Comparison of ENCODE assay signal across 18 cellular contexts in genomic region chr4:118911162-118911791, GRCh38. TPM values are rescaled to one million over a fixed set of nuclear protein-coding genes. Genes with fewer than 3 reads are reported as not detected.
A peak's percentile ranks its signal among the peaks of the same experiment; 100 is the strongest.
DNase-seq lines count a peak whose midpoint lies in the region; ATAC-seq, FAIRE-seq and TF ChIP-seq lines count a peak whose summit lies in the region.
"Had no signal": no experiment of that assay in that cellular context is flagged by ENCODE, and none has a peak within 500 bp of the region (broad histone marks: within the 10 kb centered on the region; RNA-seq: fewer than 3 reads in every experiment).

No MANE protein-coding gene starts in this region.

- H3K9me3 Mint-ChIP-seq in activated CD8-positive, alpha-beta T cell treated with anti-CD3 and anti-CD28 coated beads for 36 hours: no peaks in the 10 kb centered on the region
- H3K9me3 Mint-ChIP-seq: endodermal cell, GM23338, neural crest cell had no signal

- H3K27me3 Mint-ChIP-seq in activated CD8-positive, alpha-beta T cell treated with anti-CD3 and anti-CD28 coated beads for 36 hours: peaks cover 17% of the 10 kb centered on the region

- in situ Hi-C loops in GM23248 (cut with MboI): no loop called here

- POLR2A ChIA-PET in activated CD8-positive, alpha-beta T cell treated with anti-CD3 and anti-CD28 coated beads for 36 hours (lab: Charles Lee): no interaction called here

- peaks cover 14% of the 10 kb centered on the region; the same call in 1 of the 2 replicates for H3F3A ChIP-seq in GM23248 (ENCODE audit: insufficient read depth)

- H3K36me3 ChIP-seq in GM23248 (ENCODE audit: low read depth) (no peaks in the 10 kb centered on the region), bronchial epithelial cell (ENCODE audit: control insufficient read depth, insufficient read depth, low read length) (no peaks in the 10 kb centered on the region), tibial artery (no peaks in the 10 kb centered on the region)

- H3K9me3 ChIP-seq in GM23248 (ENCODE audit: low read depth) (no peaks in the 10 kb centered on the region), tibial artery (no peaks in the 10 kb centered on the region)

- H3K9me2 ChIP-seq in GM23248 (ENCODE audit: insufficient read depth): no peaks in the 10 kb centered on the region; the same call in 1 of the 2 replicates

- peaks cover 10% of the 10 kb centered on the region for H3K4me1 ChIP-seq in GM23248 (ENCODE audit: insufficient read depth)
- peaks cover 0 to 90% (median 21%) of the 10 kb centered on the region in 4 donors for H3K4me1 ChIP-seq in tibial artery

- no peak overlapping the region for H3K27ac Mint-ChIP-seq in activated CD8-positive, alpha-beta T cell treated with anti-CD3 and anti-CD28 coated beads for 36 hours
- H3K27ac Mint-ChIP-seq: endodermal cell, GM23338 had no signal

- 28 to 30% methylated on average over 4 of the region's 4 CpGs for WGBS in GM23248 (ENCODE audit: low coverage in 1 of 2, low lambda C conversion rate in 2 of 2, missing lambda C conversion rate in 2 of 2), 2 experiments

- H3K36me3 Mint-ChIP-seq in activated CD8-positive, alpha-beta T cell treated with anti-CD3 and anti-CD28 coated beads for 36 hours (ENCODE audit: low read depth): no peaks in the 10 kb centered on the region

- H3K9ac ChIP-seq in GM23248: no peak overlapping the region

- TF ChIP-seq CTCF in bronchial epithelial cell (IDR thresholded peaks at IDR 0.05; ENCODE audit: insufficient read depth, low read length, severe bottlenecking) (no peak), tibial artery (IDR thresholded peaks at IDR 0.05) (no peak), D721Med (IDR thresholded peaks at IDR 0.05; ENCODE audit: insufficient read depth, missing control alignments) (no peak)
- TF ChIP-seq CTCF in activated CD8-positive, alpha-beta T cell treated with anti-CD3 and anti-CD28 coated beads for 36 hours (IDR thresholded peaks at IDR 0.05): no peak

- no peaks in the 10 kb centered on the region for H3K4me1 Mint-ChIP-seq in activated CD8-positive, alpha-beta T cell treated with anti-CD3 and anti-CD28 coated beads for 36 hours (ENCODE audit: low read depth)
- H3K4me1 Mint-ChIP-seq: endodermal cell, GM23338 had no signal

- DNase-seq in GM23248 (peak; percentile 54), bronchial epithelial cell (ENCODE audit: low read depth) (peak; percentile 12), kidney glomerular epithelial cell (lab: John Stamatoyannopoulos, UW) (peak; percentile 12), tibial artery (no peak), D721Med (ENCODE audit: insufficient read length, low spot score) (no peak), NCI-H2107 (lab: John Stamatoyannopoulos, UW) (no peak)
- no peak for DNase-seq in activated CD8-positive, alpha-beta T cell treated with anti-CD3 and anti-CD28 coated beads for 36 hours
- DNase-seq: activated CD4-positive, alpha-beta T cell treated with anti-CD3 and anti-CD28 coated beads, Interleukin-2, amount 50 U/mL, for 1 hour; activated gamma-delta T cell treated with Interleukin-2 at 50 U/mL for 16 hours; amygdala; endodermal cell; left cardiac atrium; NCI-H2171; NCI-H69 had no signal

- no peak for ATAC-seq in activated CD8-positive, alpha-beta T cell treated with anti-CD3 and anti-CD28 coated beads for 36 hours
- ATAC-seq: foreskin keratinocyte, GM23338, left cardiac atrium had no signal

- no peaks in the 10 kb centered on the region for H3K79me2 ChIP-seq in GM23248 (ENCODE audit: insufficient read depth)

- H3K27me3 ChIP-seq in GM23248 (replicated peaks; ENCODE audit: insufficient read depth) (no peaks in the 10 kb centered on the region), bronchial epithelial cell (ENCODE audit: control insufficient read depth, insufficient read depth, low read length) (no peaks in the 10 kb centered on the region), tibial artery (no peaks in the 10 kb centered on the region)
- H3K27me3 ChIP-seq: foreskin keratinocyte had no signal

- peak overlapping the region; percentile 47 for H3K4me3 ChIP-seq in GM23248
- H3K4me3 ChIP-seq in bronchial epithelial cell (ENCODE audit: low read depth, low read length): no peak overlapping the region
- H3K4me3 ChIP-seq in tibial artery: no peak overlapping the region
- H3K4me3 ChIP-seq: GM23338 had no signal

- H3K27ac ChIP-seq in GM23248: no peak overlapping the region
- peak overlapping the region; percentile 63 to 90 for H3K27ac ChIP-seq in tibial artery
- H3K27ac ChIP-seq: foreskin keratinocyte, VCaP had no signal

- CTCF ChIA-PET in activated CD8-positive, alpha-beta T cell treated with anti-CD3 and anti-CD28 coated beads for 36 hours (lab: Charles Lee): no interaction called here

- no peak overlapping the region for H3K4me3 Mint-ChIP-seq in activated CD8-positive, alpha-beta T cell treated with anti-CD3 and anti-CD28 coated beads for 36 hours
- H3K4me3 Mint-ChIP-seq: endodermal cell, GM23338, neural crest cell had no signal

- FAIRE-seq in bronchial epithelial cell (lab: Jason Lieb, UNC): no peak
- no peak for FAIRE-seq in D721Med (lab: Jason Lieb, UNC)

- intact Hi-C loops in tibial artery (cut with DNase I; ENCODE audit: low total_unique reads): loop anchor here (10.0 kb wide), 1 partner anchor 124 kb away; no protein-coding TSS in a partner anchor
- intact Hi-C loops in activated CD8-positive, alpha-beta T cell treated with anti-CD3 and anti-CD28 coated beads for 36 hours (cut with micrococcal nuclease): no loop called here

- 0 out of 2 replicates have a peak overlapping the region, but pooled peaks have one; percentile 40 for H2AFZ ChIP-seq in GM23248
- H2AFZ ChIP-seq: GM23338 had no signal

- peak overlapping the region; percentile 63 for H3K4me2 ChIP-seq in GM23248 (ENCODE audit: unreplicated experiment)
- H3K4me2 ChIP-seq: GM23338 had no signal

- H4K20me1 ChIP-seq in GM23248 (ENCODE audit: insufficient read depth): no peaks in the 10 kb centered on the region

RNA-seq across cellular contexts. Expression of gene SYNPO2, which starts 22.6 kb away (rescaled TPM):
- 4.3 and 5.0 TPM in 2 replicates for total RNA-seq in GM23248 (2014; rRNA removed; shearing (Covaris generic))
- polyA plus RNA-seq in GM23248 (2016; fragmentation: Nextera tagmentation; extraction: Ambion mirVana): 3.1 and 3.2 TPM in 2 replicates
- 0.13 and 0.26 TPM in 2 replicates for total RNA-seq in bronchial epithelial cell
- total RNA-seq in activated CD8-positive, alpha-beta T cell treated with anti-CD3 and anti-CD28 coated beads for 36 hours: under 1 TPM; 0.13 to 0.18 TPM

Comparison
In these comparisons a context has a peak if more than half of its experiments do, and no peak if none do; other contexts are left out.
1. DNase-seq: peak in GM23248 (single experiment), bronchial epithelial cell (single experiment) and kidney glomerular epithelial cell (single experiment); none in tibial artery (0 of 2), D721Med (single experiment), NCI-H2107 (single experiment) and activated CD8-positive, alpha-beta T cell treated with anti-CD3 and anti-CD28 coated beads for 36 hours (single experiment).